Comparison of ENCODE assay signal across 19 cellular contexts in the genomic region with DNA sequence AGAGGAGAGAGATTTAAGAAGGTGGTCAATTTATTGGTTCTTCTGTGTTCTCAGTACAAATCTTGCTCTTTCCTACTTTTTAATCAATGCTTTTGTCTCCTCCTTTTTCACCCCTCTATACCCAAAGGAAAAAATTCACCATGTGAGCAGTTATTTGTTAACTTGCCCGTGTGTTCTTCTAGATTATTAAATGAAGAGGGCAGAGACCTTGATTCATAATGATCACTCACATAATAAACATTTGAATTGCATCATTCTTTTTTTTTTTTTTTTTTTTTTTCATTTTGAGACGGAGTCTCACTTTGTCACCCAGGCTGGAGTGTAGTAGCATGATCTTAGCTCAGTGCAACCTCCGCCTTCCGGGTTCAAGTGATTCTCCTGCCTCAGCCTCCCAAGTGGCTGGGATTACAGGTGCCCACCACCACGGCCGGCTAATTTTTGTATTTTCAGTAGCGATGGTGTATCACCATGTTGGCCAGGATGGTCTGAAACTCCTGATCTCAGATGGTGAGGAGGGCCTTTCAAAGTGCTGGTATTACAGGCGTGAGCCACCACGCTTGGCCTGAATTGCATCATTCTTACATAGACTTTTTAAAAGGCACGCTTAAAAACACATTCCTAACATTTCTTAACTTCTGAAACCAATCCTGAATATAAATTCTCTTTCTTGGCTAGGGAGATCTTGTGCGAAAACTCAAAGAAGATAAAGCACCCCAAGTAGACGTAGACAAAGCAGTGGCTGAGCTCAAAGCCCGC. TPM values are rescaled to one million over a fixed set of nuclear protein-coding genes. Genes with fewer than 3 reads are reported as not detected.
DNase-seq lines count a peak whose midpoint lies in the region; ATAC-seq and TF ChIP-seq lines count a peak whose summit lies in the region.
"Had no signal": no experiment of that assay in that cellular context is flagged by ENCODE, and none has a peak within 500 bp of the region (broad histone marks: within the 10 kb centered on the region; RNA-seq: fewer than 3 reads in every experiment).

No MANE protein-coding gene starts in this region.

- H3K4me3 ChIP-seq in BJ (ENCODE audit: low read depth, low read length): peak overlapping the region; percentile 15
- H3K4me3 ChIP-seq in foreskin fibroblast (ENCODE audit: low read depth in 1 of 2, low read length in 2 of 2): peak overlapping the region; percentile 93 to 94
- H3K4me3 ChIP-seq in CD4-positive, alpha-beta memory T cell (ENCODE audit: low read length in 2 of 2): no peak overlapping the region
- H3K4me3 ChIP-seq in gastrocnemius medialis: no peak overlapping the region
- H3K4me3 ChIP-seq: body of pancreas had no signal

- H3K27ac ChIP-seq in CD4-positive, alpha-beta memory T cell (ENCODE audit: low read depth, low read length): no peak overlapping the region
- no peak overlapping the region for H3K27ac ChIP-seq in gastrocnemius medialis
- H3K27ac ChIP-seq: body of pancreas had no signal

- POLR2A ChIA-PET in BJ (lab: Charles Lee): no interaction called here
- POLR2A ChIA-PET in CD4-positive, alpha-beta memory T cell (lab: Charles Lee; ENCODE audit: partially characterized antibody): no interaction called here

- peaks cover 33% of the 10 kb centered on the region for H3K4me1 Mint-ChIP-seq in activated naive CD8-positive, alpha-beta T cell treated with anti-CD3 and anti-CD28 coated beads for 36 hours
- H3K4me1 Mint-ChIP-seq in CD4-positive, alpha-beta memory T cell: peaks cover 26 to 49% (median 40%) of the 10 kb centered on the region in 4 donors

- no peak for ATAC-seq in gastrocnemius medialis
- ATAC-seq: body of pancreas, esophagus mucosa, left colon had no signal

- in situ Hi-C loops in gastrocnemius medialis (cut with MboI; ENCODE audit: low sequenced_read_pairs in 4 of 4): no loop called here

- no peak for TF ChIP-seq POLR2A in gastrocnemius medialis (IDR thresholded peaks at IDR 0.05)

- intact Hi-C loops in CD4-positive, alpha-beta memory T cell (cut with micrococcal nuclease): loop anchor here (10.0 kb wide), 1 partner anchor 463 kb away; a partner anchor contains a TSS
- intact Hi-C loops in gastrocnemius medialis (cut with DNase I; ENCODE audit: low total_unique reads): loop anchor here (5.0 kb wide), 1 partner anchor 144 kb away; no protein-coding TSS in a partner anchor

- H3K36me3 ChIP-seq in BJ (ENCODE audit: control insufficient read depth, insufficient read depth, low read length) (peaks cover 6% of the 10 kb centered on the region), gastrocnemius medialis (peaks cover 0 to 39% of the 10 kb centered on the region in 2 donors)
- peaks cover 26% of the 10 kb centered on the region for H3K36me3 ChIP-seq in CD4-positive, alpha-beta memory T cell (ENCODE audit: insufficient read depth, low read length)

- H3K9me3 Mint-ChIP-seq in activated naive CD8-positive, alpha-beta T cell treated with anti-CD3 and anti-CD28 coated beads for 36 hours: no peaks in the 10 kb centered on the region
- H3K9me3 Mint-ChIP-seq in CD4-positive, alpha-beta memory T cell: peaks cover 0 to 5% (median 0%) of the 10 kb centered on the region in 8 donors
- H3K9me3 Mint-ChIP-seq: neural crest cell had no signal

- H3K36me3 Mint-ChIP-seq in activated naive CD8-positive, alpha-beta T cell treated with anti-CD3 and anti-CD28 coated beads for 36 hours: peaks cover 65% of the 10 kb centered on the region
- H3K36me3 Mint-ChIP-seq in CD4-positive, alpha-beta memory T cell: peaks cover 36 to 60% of the 10 kb centered on the region in 2 donors

- H3K27me3 ChIP-seq in BJ (ENCODE audit: control insufficient read depth, insufficient read depth, low read length): no peaks in the 10 kb centered on the region
- no peaks in the 10 kb centered on the region for H3K27me3 ChIP-seq in CD4-positive, alpha-beta memory T cell (ENCODE audit: insufficient read depth, low read length)
- no peaks in the 10 kb centered on the region for H3K27me3 ChIP-seq in gastrocnemius medialis
- H3K27me3 ChIP-seq: body of pancreas had no signal

- TF ChIP-seq CTCF in BJ (IDR thresholded peaks at IDR 0.05; ENCODE audit: insufficient read depth, low read depth, low read length): no peak
- TF ChIP-seq CTCF in foreskin fibroblast (IDR thresholded peaks at IDR 0.05; ENCODE audit: low read depth, low read length): no peak
- no peak for TF ChIP-seq CTCF in gastrocnemius medialis (IDR thresholded peaks at IDR 0.05 in 4 of 5, conservative IDR thresholded peaks at IDR 0.05 in 1 of 5)

- CTCF ChIA-PET in BJ (lab: Yijun Ruan, JAX): no interaction called here
- CTCF ChIA-PET in CD4-positive, alpha-beta memory T cell (lab: Charles Lee; ENCODE audit: partially characterized antibody): interaction anchor here (0.9 kb wide), 1 partner anchor 84 kb away, joined by 4 read pairs; a partner anchor contains a TSS

- no peaks in the 10 kb centered on the region for H3K9me3 ChIP-seq in CD4-positive, alpha-beta memory T cell (ENCODE audit: control insufficient read depth in 1 of 2, low read length in 2 of 2)
- no peaks in the 10 kb centered on the region for H3K9me3 ChIP-seq in gastrocnemius medialis
- H3K9me3 ChIP-seq: body of pancreas had no signal

- DNase-seq in BJ (ENCODE audit: low read depth) (no peak), HCEC 1CT (peak; percentile 48), foreskin fibroblast (peak in 1 of 2 donors; percentile 43), cerebellum (ENCODE audit: low spot score) (no peak), gastrocnemius medialis (no peak)
- DNase-seq in activated naive CD8-positive, alpha-beta T cell treated with anti-CD3 and anti-CD28 coated beads for 36 hours: no peak
- no peak for DNase-seq in CD4-positive, alpha-beta memory T cell
- DNase-seq in activated CD4-positive, alpha-beta T cell treated with anti-CD3 and anti-CD28 coated beads, Interleukin-2, amount 50 U/mL, for 1 hour: no peak
- DNase-seq: activated CD4-positive, alpha-beta T cell treated with anti-CD3 and anti-CD28 coated beads, Interleukin-2, amount 50 U/mL, for 4 hours; body of pancreas; DMS153; left colon; NCI-H1092 treated with DMSO at 0.1 percent for 48 hours; NCI-H82; stimulated activated CD4-positive, alpha-beta T cell treated with anti-CD3 and anti-CD28 coated beads, Interleukin-12 subunit alpha, Interleukin-12 subunit beta, amount 100 ng/mL, for 4 hours; stimulated activated CD8-positive, alpha-beta memory T cell treated with anti-CD3 and anti-CD28 coated beads, Interleukin-4, amount 100 ng/mL, for 48 hours; SW 1271 had no signal

- H3K4me1 ChIP-seq in CD4-positive, alpha-beta memory T cell (ENCODE audit: insufficient read depth, low read length): peaks cover 24% of the 10 kb centered on the region
- peaks cover 17 to 20% of the 10 kb centered on the region in 2 donors for H3K4me1 ChIP-seq in gastrocnemius medialis

- H3K27ac Mint-ChIP-seq in activated naive CD8-positive, alpha-beta T cell treated with anti-CD3 and anti-CD28 coated beads for 36 hours: peak overlapping the region; percentile 82
- peak overlapping the region in 2 of 7 donors; percentile 5 to 35 for H3K27ac Mint-ChIP-seq in CD4-positive, alpha-beta memory T cell

- peak overlapping the region; percentile 54 for H3K4me3 Mint-ChIP-seq in activated naive CD8-positive, alpha-beta T cell treated with anti-CD3 and anti-CD28 coated beads for 36 hours
- H3K4me3 Mint-ChIP-seq in CD4-positive, alpha-beta memory T cell: no peak overlapping the region

- no peaks in the 10 kb centered on the region for H3K27me3 Mint-ChIP-seq in activated naive CD8-positive, alpha-beta T cell treated with anti-CD3 and anti-CD28 coated beads for 36 hours
- no peaks in the 10 kb centered on the region for H3K27me3 Mint-ChIP-seq in CD4-positive, alpha-beta memory T cell

RNA-seq across cellular contexts. Expression of a gene that starts 3.6 kb away (rescaled TPM):
- polyA plus RNA-seq in BJ (2011; rRNA removed): 1,006 and 1,118 TPM in 2 replicates
- 894 and 956 TPM in 2 replicates for polyA minus RNA-seq in BJ (2011; rRNA and poly(A)+ RNA removed)
- 100 to 1,000 TPM; 366 to 384 TPM for total RNA-seq in activated naive CD8-positive, alpha-beta T cell treated with anti-CD3 and anti-CD28 coated beads for 36 hours
- total RNA-seq in cerebellum (73.1 TPM), gastrocnemius medialis (10 to 100 TPM; 52.1 to 67.7 (median 60.1) TPM)
- 100 to 1,000 TPM in 1 of 2 experiments, 10 to 100 TPM in 1; 79.8 to 101 TPM for total RNA-seq in CD4-positive, alpha-beta memory T cell
- polyA plus RNA-seq in CD4-positive, alpha-beta memory T cell: 10 to 100 TPM; 74.5 to 80.7 TPM

Comparison
In these comparisons a context has a peak if more than half of its experiments do, and no peak if none do; other contexts are left out.
1. H3K4me3 ChIP-seq: peak in BJ (single experiment) and foreskin fibroblast (2 of 2); none in CD4-positive, alpha-beta memory T cell (0 of 2) and gastrocnemius medialis (0 of 4).